In genomic region chrX:37509349-37509748, GRCh38 we compare ENCODE assay signal across 8 cellular contexts.
DNase-seq lines count a peak whose midpoint lies in the region; ATAC-seq, FAIRE-seq and TF ChIP-seq lines count a peak whose summit lies in the region.

No MANE protein-coding gene starts in this region.

- H4K20me1 ChIP-seq in K562 (replicated peaks; ENCODE audit: control insufficient read depth, insufficient read depth, low read length) (no peaks in the 10 kb centered on the region), neural progenitor cell (ENCODE audit: low read depth) (no peaks in the 10 kb centered on the region)

- POLR2A ChIA-PET in K562 (lab: Yijun Ruan, JAX) = no interaction called here

- in situ Hi-C loops in K562 (cut with MboI) = loop anchor here (25.0 kb wide), 1 partner anchor 653 kb away; no protein-coding TSS in a partner anchor

- CTCF ChIA-PET in K562 (lab: Yijun Ruan, JAX; ENCODE audit: low intra/inter-chr PET ratio) = interaction anchor here (0.6 kb wide), 1 partner anchor 323 kb away, joined by 3 read pairs; no protein-coding TSS in a partner anchor

- ATAC-seq in GM18508 (IDR thresholded peaks at IDR 0.05; ENCODE audit: insufficient read depth, unreplicated experiment) (peak; percentile 72), K562 (peak; percentile 77), GM21619 (IDR thresholded peaks at IDR 0.05; ENCODE audit: unreplicated experiment) (no peak), HG03196 (IDR thresholded peaks at IDR 0.05; ENCODE audit: unreplicated experiment) (no peak)

- peaks cover 6% of the 10 kb centered on the region for H3K4me1 Mint-ChIP-seq in neural progenitor cell

- TF ChIP-seq POLR2A in K562 (conservative IDR thresholded peaks at IDR 0.05) = no peak

- no peaks in the 10 kb centered on the region for H3K36me3 Mint-ChIP-seq in neural progenitor cell

- H3K9me3 ChIP-seq in K562 (replicated peaks; ENCODE audit: control insufficient read depth, insufficient read depth, low read depth, low read length) = no peaks in the 10 kb centered on the region
- H3K9me3 ChIP-seq in neural progenitor cell (ENCODE audit: low read depth) = no peaks in the 10 kb centered on the region

- H3K4me1 ChIP-seq in K562 (replicated peaks in 1 of 2; ENCODE audit: control insufficient read depth in 2 of 2, insufficient read depth in 2 of 2, low read length in 2 of 2) (peaks cover 0 to 3% of the 10 kb centered on the region in 2 experiments; a peak in 1 of 5 replicates), neural progenitor cell (no peaks in the 10 kb centered on the region)

- H3F3A ChIP-seq in neural progenitor cell (ENCODE audit: low read depth) = no peaks in the 10 kb centered on the region

- intact Hi-C loops in K562 (cut with micrococcal nuclease) = loop anchor here (1.0 to 10.0 kb wide), 3 partner anchors 235 to 665 kb away; no protein-coding TSS in a partner anchor

- no TSS peak for BruUV-seq in K562 (replicated peaks; lab: Mats Ljungman, UMichigan)

- peak; percentile 33 to 60 for TF ChIP-seq RAD21 in K562 (CRISPR knock-in tag; conservative IDR thresholded peaks at IDR 0.05 in 1 of 2, IDR thresholded peaks at IDR 0.05 in 1 of 2)

- H3K4me3 ChIP-seq in K562 = no peak overlapping the region
- no peak overlapping the region for H3K4me3 ChIP-seq in neural progenitor cell

- H3K4me2 ChIP-seq in K562 (ENCODE audit: insufficient read depth, low read length) (no peak overlapping the region), neural progenitor cell (no peak overlapping the region)

- H3K27ac ChIP-seq in K562 (ENCODE audit: extremely low read depth, low read depth, low read length) = no peak overlapping the region
- no peak overlapping the region for H3K27ac ChIP-seq in neural progenitor cell

- DNase-seq in HT1080 (ENCODE audit: low read depth) (peak; percentile 13), K562 (ENCODE audit: extremely low read depth in 1 of 4, low spot score in 3 of 4) (peak in 1 of 4 experiments; percentile 8), neural progenitor cell (ENCODE audit: low spot score) (peak; percentile 24), NCI-H187 treated with DMSO at 0.1 percent for 48 hours (lab: John Stamatoyannopoulos, UW) (no peak), SKM-1 treated with dmso at 0.1 percent for 144 hours (lab: John Stamatoyannopoulos, UW; ENCODE audit: unreplicated experiment) (no peak)

- H3K36me3 ChIP-seq in K562 (ENCODE audit: control insufficient read depth, insufficient read depth, low read length) = no peaks in the 10 kb centered on the region
- H3K36me3 ChIP-seq in neural progenitor cell = no peaks in the 10 kb centered on the region

- no peak overlapping the region for H3K4me3 Mint-ChIP-seq in neural progenitor cell

- H3K9me1 ChIP-seq in K562 (ENCODE audit: control insufficient read depth, insufficient read depth, low read length) = no peaks in the 10 kb centered on the region

- H3K27ac Mint-ChIP-seq in neural progenitor cell = no peak overlapping the region

- no peak overlapping the region for H3K9ac ChIP-seq in K562 (ENCODE audit: insufficient read depth in 1 of 2, low read depth in 2 of 2, low read length in 2 of 2)
- no peak overlapping the region for H3K9ac ChIP-seq in neural progenitor cell

- FAIRE-seq in K562 (lab: Jason Lieb, UNC) = peak; percentile 78

- 0% methylated on average over 1 of the region's 4 CpGs for WGBS in K562 (ENCODE audit: insufficient coverage, low coverage, missing lambda C conversion rate)

- H3K27me3 ChIP-seq in K562 (ENCODE audit: control insufficient read depth in 2 of 2, insufficient read depth in 2 of 2, low read length in 2 of 2) (no peaks in the 10 kb centered on the region), neural progenitor cell (no peaks in the 10 kb centered on the region)

- no peaks in the 10 kb centered on the region for H3K79me2 ChIP-seq in K562 (ENCODE audit: control insufficient read depth, insufficient read depth, low read length)
- no peaks in the 10 kb centered on the region for H3K79me2 ChIP-seq in neural progenitor cell (ENCODE audit: low read depth)

- no peak overlapping the region for H2AFZ ChIP-seq in K562 (ENCODE audit: low read depth, low read length)
- peak overlapping the region; percentile 82 for H2AFZ ChIP-seq in neural progenitor cell (replicated peaks)

- H3K27me3 Mint-ChIP-seq in neural progenitor cell (ENCODE audit: insufficient read depth, low read depth) = no peaks in the 10 kb centered on the region

- TF ChIP-seq CTCF in K562 (IDR thresholded peaks at IDR 0.05 in 2 of 3, conservative IDR thresholded peaks at IDR 0.05 in 1 of 3; ENCODE audit: insufficient read depth in 2 of 3, low read depth in 1 of 3, low read length in 3 of 3) (peak; percentile 15 to 42 (median 40); a peak in 3 of 6 replicates), neural progenitor cell (IDR thresholded peaks at IDR 0.05) (peak; percentile 62)

- TF ChIP-seq EP300 in K562 (IDR thresholded peaks at IDR 0.05; ENCODE audit: low read length) = no peak

- H3K9me3 Mint-ChIP-seq in neural progenitor cell = peaks cover 4% of the 10 kb centered on the region

TF ChIP-seq in K562, 482 proteins besides CTCF, POLR2A, EP300 and RAD21 (continues in another document):
- TF ChIP-seq CCNT2 (IDR thresholded peaks at IDR 0.05; ENCODE audit: borderline replicate concordance, extremely low read depth, insufficient read length, low read depth, low read length) (no peak), ETS2 (tag; IDR thresholded peaks at IDR 0.05; ENCODE audit: borderline replicate concordance, poor library complexity, severe bottlenecking) (no peak), GABPA (tag; conservative IDR thresholded peaks at IDR 0.05; ENCODE audit: low read depth) (no peak), HNRNPK (IDR thresholded peaks at IDR 0.05; ENCODE audit: low read depth, low read length, poor library complexity, severe bottlenecking) (no peak), POLR2H (tag; IDR thresholded peaks at IDR 0.05; ENCODE audit: low read depth) (no peak), PTTG1 (tag; IDR thresholded peaks at IDR 0.05; ENCODE audit: low read depth) (no peak), ZNF77 (CRISPR knock-in tag; IDR thresholded peaks at IDR 0.05) (no peak), ZNF395 (CRISPR knock-in tag; IDR thresholded peaks at IDR 0.05) (no peak), DDX20 (tag; IDR thresholded peaks at IDR 0.05; ENCODE audit: low read depth) (no peak), ERF (CRISPR knock-in tag; IDR thresholded peaks at IDR 0.05) (no peak), NCOR1 (IDR thresholded peaks at IDR 0.05) (no peak), GABPB2 (CRISPR knock-in tag; conservative IDR thresholded peaks at IDR 0.05) (no peak), KDM2B (CRISPR knock-in tag; IDR thresholded peaks at IDR 0.05) (no peak), ZNF778 (CRISPR knock-in tag; IDR thresholded peaks at IDR 0.05) (no peak)

Comparison
In these comparisons a context has a peak if more than half of its experiments do, and no peak if none do; other contexts are left out.
1. ATAC-seq: peak in GM18508 (single experiment) and K562 (single experiment); none in GM21619 (single experiment) and HG03196 (single experiment).
2. DNase-seq: peak in HT1080 (single experiment) and neural progenitor cell (single experiment); none in NCI-H187 treated with DMSO at 0.1 percent for 48 hours (single experiment) and SKM-1 treated with dmso at 0.1 percent for 144 hours (single experiment).